8 cellular contexts compared by ENCODE assay signal in the genomic region with DNA sequence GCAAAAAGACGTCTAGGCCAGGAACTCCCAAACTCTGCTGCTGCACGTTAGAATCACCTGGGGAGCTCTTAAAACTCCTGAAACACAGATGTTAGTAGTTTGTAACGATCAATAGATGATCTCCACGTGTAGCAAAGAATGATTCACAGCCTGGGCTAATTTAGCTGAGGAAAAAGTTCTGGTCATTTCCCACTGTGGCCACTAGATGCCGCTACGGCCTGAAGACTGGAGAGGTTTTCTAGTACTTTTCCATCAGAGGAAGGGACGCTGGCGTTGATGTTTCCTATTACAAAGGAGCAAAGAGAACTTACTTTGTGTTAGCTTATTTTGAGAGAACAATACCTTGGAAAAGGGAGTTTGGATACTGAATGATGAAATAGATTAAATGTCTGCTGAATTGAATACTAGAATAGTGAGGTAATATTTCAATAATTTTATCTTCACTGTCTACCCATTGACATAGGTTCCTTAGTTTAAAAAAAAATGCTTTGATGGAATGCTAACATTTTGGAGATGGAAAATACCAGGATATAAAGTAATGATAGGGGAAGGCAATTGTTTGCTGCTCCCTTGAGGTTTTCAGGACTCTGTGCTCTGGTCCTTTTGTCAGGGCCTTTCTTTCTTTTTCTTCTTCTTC.
A peak's percentile ranks its signal among the peaks of the same experiment; 100 is the strongest.
DNase-seq lines count a peak whose midpoint lies in the region; ATAC-seq and FAIRE-seq lines count a peak whose summit lies in the region.

No MANE protein-coding gene starts in this region.

- ATAC-seq in HG03442 (IDR thresholded peaks at IDR 0.05; ENCODE audit: unreplicated experiment) (peak; percentile 82), left lobe of liver (peak; percentile 97)

- peak; percentile 89 for DNase-seq in Ammon's horn (ENCODE audit: low spot score)
- peak; percentile 16 for DNase-seq in GM19239 (ENCODE audit: insufficient read length, low spot score)
- DNase-seq in NCI-H446 treated with DMSO at 0.1 percent for 48 hours (lab: John Stamatoyannopoulos, UW), result peak; percentile 30
- DNase-seq in activated CD4-positive, CD25-positive, alpha-beta regulatory T cell treated with anti-CD3 and anti-CD28 coated beads, Interleukin-2, amount 50 U/mL, for 72 hours, result peak; percentile 77
- peak; percentile 56 for DNase-seq in cerebellum (ENCODE audit: low spot score)
- peak; percentile 70 for DNase-seq in left lobe of liver (ENCODE audit: low spot score)
- peak; percentile 56 to 69 for DNase-seq in stimulated activated CD4-positive, alpha-beta T cell treated with anti-CD3 and anti-CD28 coated beads, Interleukin-4, amount 100 ng/mL, for 48 hours (ENCODE audit: low read depth in 2 of 2)

- FAIRE-seq in GM19239 (lab: Jason Lieb, UNC), result peak; percentile 94

Comparison
In these comparisons a context has a peak if more than half of its experiments do, and no peak if none do; other contexts are left out.
1. Peak in every context shown above with its lines: DNase-seq and ATAC-seq.
2. DNase-seq: peak in every context shown above with its lines; median percentile 89 in Ammon's horn; 77 in activated CD4-positive, CD25-positive, alpha-beta regulatory T cell treated with anti-CD3 and anti-CD28 coated beads, Interleukin-2, amount 50 U/mL, for 72 hours; 70 in left lobe of liver; 62 in stimulated activated CD4-positive, alpha-beta T cell treated with anti-CD3 and anti-CD28 coated beads, Interleukin-4, amount 100 ng/mL, for 48 hours; 56 in cerebellum; 30 in NCI-H446 treated with DMSO at 0.1 percent for 48 hours; 16 in GM19239.